In genomic region chr17:14725729-14726128, GRCh38 we compare ENCODE assay signal across 2 cellular contexts.
TF ChIP-seq lines count a peak whose summit lies in the region.

No MANE protein-coding gene starts in this region.

TF ChIP-seq in HepG2, 621 proteins besides CTCF, POLR2A, EP300 and RAD21 (continued from another document):
- TF ChIP-seq ZNF280D (CRISPR knock-in tag; IDR thresholded peaks at IDR 0.05) (no peak), BORCS8-MEF2B (CRISPR knock-in tag; IDR thresholded peaks at IDR 0.05) (no peak), MAFG (CRISPR knock-in tag; IDR thresholded peaks at IDR 0.05) (no peak), SNAPC2 (CRISPR knock-in tag; IDR thresholded peaks at IDR 0.05) (no peak), PATZ1 (CRISPR knock-in tag; IDR thresholded peaks at IDR 0.05) (no peak), MEIS1 (CRISPR knock-in tag; IDR thresholded peaks at IDR 0.05; ENCODE audit: borderline replicate concordance) (no peak), NCOA2 (CRISPR knock-in tag; IDR thresholded peaks at IDR 0.05) (no peak), HBP1 (CRISPR knock-in tag; IDR thresholded peaks at IDR 0.05; ENCODE audit: low read depth) (no peak), SOX13 (IDR thresholded peaks at IDR 0.05) (no peak), SOX13 (CRISPR knock-in tag; conservative IDR thresholded peaks at IDR 0.05 in 1 of 2, IDR thresholded peaks at IDR 0.05 in 1 of 2) (no peak), ZXDC (CRISPR knock-in tag; IDR thresholded peaks at IDR 0.05) (no peak), ARNT (IDR thresholded peaks at IDR 0.05) (no peak)

TF ChIP-seq in IMR-90, 13 proteins besides CTCF, POLR2A, EP300 and RAD21 (continued from another document):
- TF ChIP-seq USF2 (IDR thresholded peaks at IDR 0.05; ENCODE audit: low read depth, low read length) (no peak), RFX5 (IDR thresholded peaks at IDR 0.05; ENCODE audit: low read depth, low read length) (no peak), CHD1 (IDR thresholded peaks at IDR 0.05; ENCODE audit: low read depth, low read length) (no peak), FOS (IDR thresholded peaks at IDR 0.05; ENCODE audit: low read depth, low read length) (no peak), SMC3 (IDR thresholded peaks at IDR 0.05; ENCODE audit: low read depth, low read length) (no peak), MAFK (IDR thresholded peaks at IDR 0.05; ENCODE audit: low read depth, low read length) (no peak)
